8 cellular contexts compared by ENCODE assay signal in the genomic region with DNA sequence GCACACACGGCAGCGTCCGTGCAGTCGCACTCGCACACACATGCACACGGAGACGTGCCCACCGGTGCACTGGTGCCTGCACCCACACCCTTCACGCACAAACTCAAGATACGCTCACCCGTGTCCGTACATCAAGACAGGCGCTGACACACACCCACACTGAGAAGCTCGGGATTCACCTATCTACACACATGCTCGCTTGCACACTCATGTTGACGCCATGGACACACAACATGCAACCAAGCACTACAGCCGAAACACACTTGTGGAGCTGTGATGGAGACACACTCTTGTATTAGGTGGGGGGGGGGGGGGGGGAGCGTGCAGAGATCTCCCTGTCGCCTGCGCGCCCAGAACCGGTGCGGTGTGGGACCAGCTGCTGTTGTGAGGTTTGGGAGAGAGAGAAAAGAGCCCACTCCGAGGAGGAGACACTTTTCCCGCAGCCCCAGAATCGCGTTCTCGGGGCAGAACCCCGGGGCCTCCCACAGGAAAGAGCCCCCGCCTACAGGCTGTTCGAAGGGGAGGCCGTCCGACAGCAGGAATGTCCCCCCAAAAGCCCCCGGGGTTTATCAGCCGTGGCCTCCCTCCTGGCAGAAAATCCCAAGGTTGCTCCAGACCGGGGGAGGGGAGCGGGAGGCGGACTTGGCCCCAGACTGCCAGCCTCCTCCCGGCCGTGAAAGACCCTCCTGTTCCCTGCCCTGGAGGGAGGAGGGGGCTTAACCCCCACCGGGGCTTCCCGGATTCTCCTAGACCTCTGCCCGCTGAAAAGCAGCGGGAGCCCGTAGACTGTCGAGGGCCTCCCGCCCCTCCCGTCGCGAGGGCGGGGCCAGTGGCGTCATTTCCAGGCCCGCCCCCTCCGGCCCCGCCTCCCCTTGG. TPM values are rescaled to one million over a fixed set of nuclear protein-coding genes. Genes with fewer than 3 reads are reported as not detected.
A peak's percentile ranks its signal among the peaks of the same experiment; 100 is the strongest.
DNase-seq lines count a peak whose midpoint lies in the region; ATAC-seq and TF ChIP-seq lines count a peak whose summit lies in the region.

No MANE protein-coding gene starts in this region.

- H3K27me3 ChIP-seq in adrenal gland (no peaks in the 10 kb centered on the region), transverse colon (no peaks in the 10 kb centered on the region)

- 0 to 1% (median 0%) methylated on average over 8 to 55 of the region's 55 CpGs for WGBS in adrenal gland, 4 donors
- WGBS in transverse colon (ENCODE audit: low coverage in 1 of 2), 2 donors = 0 to 3% methylated on average over 6 to 46 of the region's 55 CpGs

- no peak for TF ChIP-seq CTCF in adrenal gland (IDR thresholded peaks at IDR 0.05)
- TF ChIP-seq CTCF in transverse colon (IDR thresholded peaks at IDR 0.05) = no peak

- DNase-seq in COR-L47 (lab: John Stamatoyannopoulos, UW) = peak; percentile 19
- peak; percentile 68 to 82 for DNase-seq in Kasumi-1 (lab: John Stamatoyannopoulos, UW)
- peak; percentile 88 to 91 (median 91) for DNase-seq in T-helper 1 cell
- peak; percentile 53 to 91 (median 91) for DNase-seq in adrenal gland
- peak; percentile 91 for DNase-seq in left cardiac atrium
- peak; percentile 96 for DNase-seq in posterior vena cava (ENCODE audit: low spot score)
- DNase-seq in transverse colon = peak; percentile 92

- H3K36me3 ChIP-seq in adrenal gland (replicated peaks in 1 of 2) (peaks cover 0 to 17% of the 10 kb centered on the region in 2 donors), transverse colon (no peaks in the 10 kb centered on the region)

- TF ChIP-seq POLR2A in adrenal gland (IDR thresholded peaks at IDR 0.05) = peak in 1 of 2 donors; percentile 58
- TF ChIP-seq POLR2A in transverse colon (IDR thresholded peaks at IDR 0.05) = peak; percentile 67

- H3K27ac ChIP-seq in adrenal gland (peak overlapping the region; percentile 68 to 95 (median 91)), transverse colon (peak overlapping the region; percentile 94 to 99 (median 98))

- intact Hi-C loops in adrenal gland (cut with DNase I) (loop anchor here in 1 of 2 donors (5.0 kb wide), 1 partner anchor 82 kb away; no protein-coding TSS in a partner anchor), left cardiac atrium (cut with DNase I) (loop anchor here in 1 of 2 donors (5.0 kb wide), 3 partner anchors 82 to 228 kb away; no protein-coding TSS in a partner anchor), posterior vena cava (cut with DNase I) (no loop called here), transverse colon (cut with DNase I; ENCODE audit: low total_unique reads) (loop anchor here (1.0 to 10.0 kb wide), 3 partner anchors 26 to 190 kb away; no protein-coding TSS in a partner anchor)

- ATAC-seq in GM21447 (IDR thresholded peaks at IDR 0.05; ENCODE audit: unreplicated experiment) (peak; percentile 5), left cardiac atrium (peak; percentile 65 to 73)

- H3K4me1 ChIP-seq in adrenal gland (replicated peaks in 1 of 2) = peaks cover 10 to 28% of the 10 kb centered on the region in 2 donors
- peaks cover 17 to 46% (median 34%) of the 10 kb centered on the region in 4 donors for H3K4me1 ChIP-seq in transverse colon

- in situ Hi-C loops in transverse colon (cut with MboI; ENCODE audit: low pct_ligation_motif_present in 1 of 4, low pct_unique_long_range_greater_than_20kb in 1 of 4, low sequenced_read_pairs in 3 of 4) = loop anchor here in 1 of 4 donors (25.0 kb wide), 1 partner anchor 192 kb away; no protein-coding TSS in a partner anchor

- H3K9me3 ChIP-seq in adrenal gland (replicated peaks in 1 of 3) (no peaks in the 10 kb centered on the region), transverse colon (no peaks in the 10 kb centered on the region)

- H3K4me3 ChIP-seq in adrenal gland = peak overlapping the region; percentile 18 to 77 (median 52)
- H3K4me3 ChIP-seq in transverse colon = peak overlapping the region; percentile 57 to 85 (median 62)

- TF ChIP-seq EP300 in transverse colon (IDR thresholded peaks at IDR 0.05; ENCODE audit: low read depth) = peak; percentile 60

RNA-seq across cellular contexts. Expression of gene NFKB2, which starts 0.5 kb away (rescaled TPM):
- total RNA-seq in adrenal gland (10 to 100 TPM; 14.3 to 73.2 (median 29.6) TPM), left cardiac atrium (10 to 100 TPM; 16.1 to 24.9 TPM), posterior vena cava (10 to 100 TPM; 21.5 to 44.7 TPM), transverse colon (10 to 100 TPM in 3 of 4 donors, 1 to 10 TPM in 1; 4.4 to 24.5 (median 17.8) TPM)
- polyA plus RNA-seq in adrenal gland = 10 to 100 TPM; 17.3 to 92.6 (median 85.8) TPM

RNA-seq across cellular contexts. Expression of gene PSD, which starts 23.5 kb away (rescaled TPM):
- total RNA-seq in adrenal gland (10 to 100 TPM in 1 of 8 donors, 1 to 10 TPM in 5, under 1 TPM in 1, not detected in 1; 0.54 to 10.6 (median 6.0) TPM), left cardiac atrium (1 to 10 TPM; 2.3 to 3.4 TPM), posterior vena cava (under 1 TPM; 0.24 to 0.83 TPM), transverse colon (10 to 100 TPM; 38.9 to 56.1 (median 49.4) TPM)
- 10 to 100 TPM in 2 of 3 donors, 1 to 10 TPM in 1; 3.4 to 43.7 (median 10.4) TPM for polyA plus RNA-seq in adrenal gland

RNA-seq across cellular contexts. Expression of gene FBXL15, which starts 25.6 kb away (rescaled TPM):
- total RNA-seq in adrenal gland (10 to 100 TPM; 21.6 to 61.9 (median 33.9) TPM), left cardiac atrium (10 to 100 TPM; 13.1 to 14.0 TPM), posterior vena cava (10 to 100 TPM; 10.8 to 12.4 TPM), transverse colon (10 to 100 TPM; 16.7 to 56.3 (median 46.0) TPM)
- 10 to 100 TPM in 2 of 3 donors, 1 to 10 TPM in 1; 2.1 to 26.1 (median 25.5) TPM for polyA plus RNA-seq in adrenal gland

RNA-seq across cellular contexts. Expression of gene CUEDC2, which starts 37.3 kb away (rescaled TPM):
- 100 to 1,000 TPM in 1 of 8 donors, 10 to 100 TPM in 7; 76.9 to 115 (median 87.0) TPM for total RNA-seq in adrenal gland
- 10 to 100 TPM; 71.4 to 75.3 (median 73.1) TPM for polyA plus RNA-seq in adrenal gland
- total RNA-seq in left cardiac atrium = 10 to 100 TPM; 61.8 to 66.3 TPM
- 10 to 100 TPM; 35.7 to 40.9 TPM for total RNA-seq in posterior vena cava
- 10 to 100 TPM in 3 of 4 donors, 1 to 10 TPM in 1; 5.2 to 35.2 (median 33.5) TPM for total RNA-seq in transverse colon

RNA-seq across cellular contexts. Expression of gene C10orf95, which starts 56.3 kb away (rescaled TPM):
- total RNA-seq in adrenal gland (under 1 TPM in 3 of 8 donors, not detected in 5; 0.14 to 0.28 (median 0.18) TPM), left cardiac atrium (not detected), posterior vena cava (not detected), transverse colon (10 to 100 TPM in 1 of 4 donors, 1 to 10 TPM in 1, under 1 TPM in 2; 0.48 to 34.4 (median 1.1) TPM)
- under 1 TPM in 2 of 3 donors, not detected in 1; 0.24 TPM for polyA plus RNA-seq in adrenal gland

Comparison
In these comparisons a context has a peak if more than half of its experiments do, and no peak if none do; other contexts are left out.
1. Peak in every context shown above with its lines: DNase-seq, ATAC-seq, H3K4me3 ChIP-seq and H3K27ac ChIP-seq.
2. DNase-seq: peak in every context shown above with its lines; median percentile 96 in posterior vena cava; 92 in transverse colon; 91 in T-helper 1 cell; 91 in adrenal gland; 91 in left cardiac atrium; 75 in Kasumi-1; 19 in COR-L47.